In the genomic region with DNA sequence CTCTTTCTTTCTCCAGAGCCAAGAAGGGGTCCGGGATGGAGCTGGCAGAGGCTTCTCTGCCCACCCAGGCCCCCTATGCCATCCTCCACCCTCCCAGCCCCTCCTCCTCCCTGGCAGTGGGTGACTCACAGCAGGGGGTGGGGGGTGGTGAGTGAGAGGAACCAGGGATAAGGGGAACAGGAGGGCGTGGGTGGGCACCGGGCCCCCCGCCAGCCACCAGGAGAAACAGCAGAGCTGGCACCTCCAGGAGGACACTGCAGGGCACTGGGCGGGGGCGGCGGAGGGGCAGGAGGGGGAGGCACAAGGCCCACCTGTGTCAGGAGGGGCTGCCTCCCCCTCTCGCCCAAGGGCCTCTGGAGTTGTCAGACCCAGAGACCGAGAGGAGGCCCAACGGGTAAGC, we compare ENCODE assay signal across 24 cellular contexts. TPM values are rescaled to one million over a fixed set of nuclear protein-coding genes. Genes with fewer than 3 reads are reported as not detected.
DNase-seq lines count a peak whose midpoint lies in the region; ATAC-seq, FAIRE-seq and TF ChIP-seq lines count a peak whose summit lies in the region.
"Had no signal": no experiment of that assay in that cellular context is flagged by ENCODE, and none has a peak within 500 bp of the region (broad histone marks: within the 10 kb centered on the region; RNA-seq: fewer than 3 reads in every experiment).

No MANE protein-coding gene starts in this region.

- FAIRE-seq in frontal cortex (lab: Jason Lieb, UNC), result no peak
- FAIRE-seq: A204.1, GM12891 had no signal

- no peaks in the 10 kb centered on the region for H3K36me3 ChIP-seq in right atrium auricular region
- H3K36me3 ChIP-seq: SJCRH30 had no signal

- H3K27ac ChIP-seq in right atrium auricular region, result peak overlapping the region; percentile 64 to 71
- peak overlapping the region; percentile 30 for H3K27ac ChIP-seq in caudate nucleus (ENCODE audit: low read depth, low read length)
- H3K27ac ChIP-seq: RWPE1, SJCRH30 had no signal

- no peak for TF ChIP-seq CTCF in right atrium auricular region (IDR thresholded peaks at IDR 0.05)

- no peak for ATAC-seq in left ventricle myocardium superior
- no peak for ATAC-seq in HG02840 (IDR thresholded peaks at IDR 0.05; ENCODE audit: low FRiP score, unreplicated experiment)

- H3K27me3 ChIP-seq in right atrium auricular region, result no peaks in the 10 kb centered on the region

- DNase-seq in right atrium auricular region (ENCODE audit: low spot score) (no peak), left ventricle myocardium superior (no peak), caudate nucleus (lab: John Stamatoyannopoulos, UW) (peak in 15 of 61 donors; percentile 16 to 70 (median 36)), posterior cingulate gyrus (peak in 8 of 10 donors; percentile 61 to 92 (median 68)), frontal cortex (ENCODE audit: low spot score in 2 of 2) (no peak)
- DNase-seq in activated CD4-positive, CD25-positive, alpha-beta regulatory T cell (lab: John Stamatoyannopoulos, UW), result no peak
- DNase-seq: CD4-positive, alpha-beta T cell; COR-L47; DND-41; H9; KBM-7; MM.1S; NCI-H1092; NCI-H146; NCI-H2029 treated with DMSO at 0.1 percent for 48 hours; NCI-H345; NCI-H774; NK-92 treated with Interleukin-12 subunit alpha and Interleukin-12 subunit beta, amount 100 ng/mL, for 24 hours; SJCRH30 had no signal

- intact Hi-C loops in left ventricle myocardium superior (cut with micrococcal nuclease) (no loop called here), posterior cingulate gyrus (cut with DNase I) (no loop called here)

- no peaks in the 10 kb centered on the region for H3K9me3 ChIP-seq in right atrium auricular region
- H3K9me3 ChIP-seq: SJCRH30 had no signal

- H3K4me3 ChIP-seq in right atrium auricular region, result no peak overlapping the region
- H3K4me3 ChIP-seq: SJCRH30 had no signal

- H3K4me1 ChIP-seq in right atrium auricular region, result peaks cover 0 to 39% of the 10 kb centered on the region in 2 donors
- H3K4me1 ChIP-seq: SJCRH30 had no signal

RNA-seq across cellular contexts. Expression of a gene that starts 56.0 kb away (rescaled TPM):
- total RNA-seq in right atrium auricular region, result 10 to 100 TPM; 79.9 to 84.7 TPM
- 98.4 TPM for total RNA-seq in left ventricle myocardium superior
- total RNA-seq in frontal cortex, result 99.5 TPM
- total RNA-seq: B cell; CD4-positive, alpha-beta T cell had no signal

Comparison
In these comparisons a context has a peak if more than half of its experiments do, and no peak if none do; other contexts are left out.
1. DNase-seq: peak in posterior cingulate gyrus (8 of 10); none in right atrium auricular region (single experiment), left ventricle myocardium superior (single experiment), frontal cortex (0 of 2) and activated CD4-positive, CD25-positive, alpha-beta regulatory T cell (0 of 4).